17 cellular contexts compared by ENCODE assay signal in the genomic region with DNA sequence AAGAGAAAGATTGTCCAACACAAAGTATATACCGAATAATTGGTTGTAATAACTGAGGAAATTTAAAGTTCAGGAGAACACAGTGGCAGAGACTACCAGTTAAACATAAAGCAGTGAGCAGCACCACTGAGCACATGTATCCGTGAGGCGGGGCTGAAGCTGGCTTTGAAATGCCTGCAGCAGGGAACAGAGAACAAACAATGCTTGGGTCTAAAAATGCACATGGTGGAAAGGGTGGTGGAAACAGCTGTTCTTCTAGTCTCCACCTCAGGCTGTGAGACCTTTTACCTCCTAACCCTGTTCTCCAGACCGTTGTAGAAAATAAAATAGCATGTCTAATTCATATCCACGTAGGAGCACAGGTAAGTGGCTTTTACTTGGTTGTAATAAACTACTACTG.
"Had no signal": no experiment of that assay in that cellular context is flagged by ENCODE, and none has a peak within 500 bp of the region (broad histone marks: within the 10 kb centered on the region; RNA-seq: fewer than 3 reads in every experiment).

No MANE protein-coding gene starts in this region.

- H3K4me3 ChIP-seq: heart right ventricle, tibial nerve, vagina had no signal

- H3K36me3 ChIP-seq: vagina had no signal

- DNase-seq: activated CD4-positive, alpha-beta memory T cell treated with anti-CD3 and anti-CD28 coated beads for 36 hours; activated CD4-positive, alpha-beta T cell treated with anti-CD3 and anti-CD28 coated beads for 36 hours; activated CD8-positive, alpha-beta memory T cell treated with anti-CD3 and anti-CD28 coated beads, Interleukin-2, amount 10 ng/mL, durations not matched to agents 7 days and 5 days; effector CD8-positive, alpha-beta T cell; heart right ventricle; mesenchymal stem cell; nephron progenitor cell; occipital lobe; retina; stimulated activated CD4-positive, alpha-beta T cell treated with anti-CD3 and anti-CD28 coated beads, Interleukin-2, amount 100 ng/mL, for 24 hours; stimulated activated naive CD8-positive, alpha-beta T cell treated with anti-CD3 and anti-CD28 coated beads, Interleukin-15, Interleukin-2, amounts not matched to agents 100 U/mL and 50 U/mL, for 24 hours had no signal

- H3K4me1 ChIP-seq: heart right ventricle, tibial nerve, vagina had no signal

- H3K27me3 ChIP-seq: vagina had no signal

- H3K27ac Mint-ChIP-seq: activated CD4-positive, alpha-beta memory T cell treated with anti-CD3 and anti-CD28 coated beads for 36 hours; activated CD4-positive, alpha-beta T cell treated with anti-CD3 and anti-CD28 coated beads for 36 hours; activated CD8-positive, alpha-beta memory T cell treated with anti-CD3 and anti-CD28 coated beads, Interleukin-2, amount 10 ng/mL, durations not matched to agents 7 days and 5 days; activated naive CD8-positive, alpha-beta T cell; dendritic cell treated with granulocyte-macrophage colony-stimulating factor and Interleukin-4, amounts not matched to agents 40 ng/mL and 50 ng/mL, for 4 days; nephron progenitor cell; T-helper 2 cell treated with Interferon-gamma antibody and Interleukin-4, amounts not matched to agents 5 μg/mL and 100 μg/mL, for 36 hours had no signal

- H3K9me3 ChIP-seq: tibial nerve, vagina had no signal

- H3K4me3 Mint-ChIP-seq: activated CD4-positive, alpha-beta memory T cell treated with anti-CD3 and anti-CD28 coated beads for 36 hours; activated CD4-positive, alpha-beta T cell treated with anti-CD3 and anti-CD28 coated beads for 36 hours; activated CD8-positive, alpha-beta memory T cell treated with anti-CD3 and anti-CD28 coated beads, Interleukin-2, amount 10 ng/mL, durations not matched to agents 7 days and 5 days; activated naive CD8-positive, alpha-beta T cell; dendritic cell treated with granulocyte-macrophage colony-stimulating factor and Interleukin-4, amounts not matched to agents 40 ng/mL and 50 ng/mL, for 4 days; nephron progenitor cell; T-helper 2 cell treated with Interferon-gamma antibody and Interleukin-4, amounts not matched to agents 5 μg/mL and 100 μg/mL, for 36 hours had no signal

- H3K9me3 Mint-ChIP-seq: dendritic cell treated with granulocyte-macrophage colony-stimulating factor and Interleukin-4, amounts not matched to agents 40 ng/mL and 50 ng/mL, for 4 days; T-helper 2 cell treated with Interferon-gamma antibody and Interleukin-4, amounts not matched to agents 5 μg/mL and 100 μg/mL, for 36 hours had no signal

- H3K27ac ChIP-seq: heart right ventricle, tibial nerve, vagina had no signal

- ATAC-seq: activated CD4-positive, alpha-beta T cell treated with anti-CD3 and anti-CD28 coated beads for 36 hours; activated CD8-positive, alpha-beta memory T cell treated with anti-CD3 and anti-CD28 coated beads, Interleukin-2, amount 10 ng/mL, durations not matched to agents 7 days and 5 days; esophagus mucosa; heart right ventricle; stimulated activated naive CD8-positive, alpha-beta T cell treated with anti-CD3 and anti-CD28 coated beads, Interleukin-15, Interleukin-2, amounts not matched to agents 100 U/mL and 50 U/mL, for 24 hours had no signal

- H3K4me1 Mint-ChIP-seq: activated CD4-positive, alpha-beta T cell treated with anti-CD3 and anti-CD28 coated beads for 36 hours; activated CD8-positive, alpha-beta memory T cell treated with anti-CD3 and anti-CD28 coated beads, Interleukin-2, amount 10 ng/mL, durations not matched to agents 7 days and 5 days; nephron progenitor cell had no signal
